ENCODE assay signal across 30 cellular contexts in the genomic region with DNA sequence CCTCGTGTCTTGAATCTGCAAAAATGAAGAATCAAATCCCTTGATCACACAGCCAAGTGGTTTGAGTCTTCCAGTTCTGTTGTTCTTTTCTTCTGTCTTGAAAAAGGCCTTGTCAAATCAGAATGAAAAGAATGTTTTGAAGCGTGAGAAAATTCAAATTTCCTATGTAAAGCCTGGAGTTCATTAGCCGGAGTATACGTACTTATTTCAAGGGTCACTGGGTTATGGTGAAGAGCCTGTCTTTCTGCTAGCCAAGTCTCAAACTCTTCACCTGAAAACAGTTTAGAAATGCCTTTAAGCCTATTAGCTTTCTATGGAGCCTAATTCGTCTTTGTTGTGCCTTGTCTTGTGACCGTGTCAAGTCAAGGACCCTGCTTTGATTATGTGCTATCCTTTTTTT.
DNase-seq lines count a peak whose midpoint lies in the region; ATAC-seq, FAIRE-seq and TF ChIP-seq lines count a peak whose summit lies in the region.
"Had no signal": no experiment of that assay in that cellular context is flagged by ENCODE, and none has a peak within 500 bp of the region (broad histone marks: within the 10 kb centered on the region; RNA-seq: fewer than 3 reads in every experiment).

No MANE protein-coding gene starts in this region.

- TF ChIP-seq POLR2A in A549 (IDR thresholded peaks at IDR 0.05; ENCODE audit: low read length) (no peak), stomach (IDR thresholded peaks at IDR 0.05) (no peak)

- H2BK5ac ChIP-seq in neuronal stem cell (ENCODE audit: low read length) (no peak overlapping the region), mesendoderm (ENCODE audit: low read length) (no peak overlapping the region)

- no peaks in the 10 kb centered on the region for H3K79me2 ChIP-seq in mammary epithelial cell (ENCODE audit: insufficient read depth, low read length)
- H3K79me2 ChIP-seq in mesendoderm (ENCODE audit: control insufficient read depth, insufficient read depth, low read length), result no peaks in the 10 kb centered on the region

- H3K9ac ChIP-seq in neuronal stem cell (ENCODE audit: low read depth, low read length, poor library complexity) (no peak overlapping the region), mammary epithelial cell (ENCODE audit: insufficient read depth, low read length) (no peak overlapping the region), mesendoderm (ENCODE audit: low read length) (no peak overlapping the region)
- H3K9ac ChIP-seq: BLaER1 treated with 17β-estradiol and CSF1 and Interleukin-3, amounts not matched to agents 10 nM and 100 nM; KMS-11 had no signal

- H2BK120ac ChIP-seq in neuronal stem cell (ENCODE audit: low read depth, low read length) (no peak overlapping the region), mesendoderm (ENCODE audit: low read depth, low read length) (no peak overlapping the region)

- in situ Hi-C loops in mammary epithelial cell (cut with MboI; ENCODE audit: low sequenced_read_pairs in 2 of 2), result no loop called here

- no peaks in the 10 kb centered on the region for H3K27me3 ChIP-seq in neuronal stem cell (ENCODE audit: control insufficient read depth in 3 of 3, insufficient read depth in 3 of 3, low read depth in 1 of 3, low read length in 3 of 3)
- H3K27me3 ChIP-seq in stomach, result no peaks in the 10 kb centered on the region
- H3K27me3 ChIP-seq in mammary epithelial cell (ENCODE audit: insufficient read depth, low read length), result no peaks in the 10 kb centered on the region
- no peaks in the 10 kb centered on the region for H3K27me3 ChIP-seq in mesendoderm (ENCODE audit: insufficient read depth, low read length, poor library complexity)
- H3K27me3 ChIP-seq: BLaER1 treated with 17β-estradiol and CSF1 and Interleukin-3, amounts not matched to agents 10 nM and 100 nM; SJCRH30 had no signal

- H3K4me2 ChIP-seq in A549, result no peak overlapping the region
- no peak overlapping the region for H3K4me2 ChIP-seq in neuronal stem cell (ENCODE audit: insufficient read depth, low read length, poor library complexity, severe bottlenecking)
- H3K4me2 ChIP-seq in mammary epithelial cell (ENCODE audit: insufficient read depth, low read depth, low read length), result no peak overlapping the region
- H3K4me2 ChIP-seq in mesendoderm (ENCODE audit: low read length), result no peak overlapping the region
- H3K4me2 ChIP-seq: BLaER1 treated with 17β-estradiol and CSF1 and Interleukin-3, amounts not matched to agents 10 nM and 100 nM; KMS-11; PC-9 had no signal

- peak overlapping the region; percentile 7 for H2AFZ ChIP-seq in neuronal stem cell (ENCODE audit: low read length)
- H2AFZ ChIP-seq in mammary epithelial cell (ENCODE audit: low read depth, low read length), result no peak overlapping the region
- H2AFZ ChIP-seq: PC-9 had no signal

- dilution Hi-C loops in mammary epithelial cell (cut with HindIII; ENCODE audit: low sequenced_read_pairs), result no loop called here

- H3K14ac ChIP-seq in neuronal stem cell (ENCODE audit: low read length), result no peak overlapping the region

- no peaks in the 10 kb centered on the region for H3K9me3 ChIP-seq in A549
- no peaks in the 10 kb centered on the region for H3K9me3 ChIP-seq in neuronal stem cell (replicated peaks in 1 of 2; ENCODE audit: control insufficient read depth in 2 of 2, insufficient read depth in 1 of 2, low read depth in 1 of 2, low read length in 2 of 2)
- no peaks in the 10 kb centered on the region for H3K9me3 ChIP-seq in stomach
- H3K9me3 ChIP-seq in mammary epithelial cell (replicated peaks; ENCODE audit: insufficient read depth, low read length), result no peaks in the 10 kb centered on the region
- H3K9me3 ChIP-seq: BLaER1 treated with 17β-estradiol and CSF1 and Interleukin-3, amounts not matched to agents 10 nM and 100 nM; SJCRH30 had no signal

- 90% methylated on average over 6 of the region's 6 CpGs for WGBS in A549 (ENCODE audit: missing lambda C conversion rate)
- no CpG with 5 or more reads among the region's 6 CpGs for WGBS in neuronal stem cell (ENCODE audit: extremely low coverage in 2 of 2, insufficient read length in 2 of 2, insufficient replicate concordance in 1 of 2), 2 donors
- WGBS in stomach, 5 donors, result 87 to 92% (median 90%) methylated on average over 6 of the region's 6 CpGs
- 83% methylated on average over 6 of the region's 6 CpGs for WGBS in mammary epithelial cell (ENCODE audit: low coverage, missing lambda C conversion rate)
- no CpG with 5 or more reads among the region's 6 CpGs for WGBS in mesendoderm (ENCODE audit: extremely low coverage, insufficient coverage, low lambda C conversion rate)

- H4K5ac ChIP-seq in mesendoderm (ENCODE audit: low read length), result no peak overlapping the region

- H3K4me3 ChIP-seq in A549 (no peak overlapping the region), neuronal stem cell (ENCODE audit: low read length in 2 of 2) (no peak overlapping the region), stomach (no peak overlapping the region), mammary epithelial cell (replicated peaks in 1 of 3; ENCODE audit: insufficient read depth in 1 of 3, low read depth in 2 of 3, low read length in 3 of 3) (no peak overlapping the region), mesendoderm (ENCODE audit: low read length) (no peak overlapping the region)
- H3K4me3 ChIP-seq: BLaER1 treated with 17β-estradiol and CSF1 and Interleukin-3, amounts not matched to agents 10 nM and 100 nM; PC-9; SJCRH30 had no signal

- no peak overlapping the region for H4K8ac ChIP-seq in neuronal stem cell (ENCODE audit: low read depth, low read length)
- no peak overlapping the region for H4K8ac ChIP-seq in mesendoderm (ENCODE audit: low read depth, low read length)

- H3K56ac ChIP-seq in mesendoderm (ENCODE audit: low read length), result no peak overlapping the region

- peak; percentile 39 for FAIRE-seq in A549 (lab: Jason Lieb, UNC)
- FAIRE-seq: GM12891, H1 had no signal

- ATAC-seq in A549, result no peak
- ATAC-seq: Right ventricle myocardium inferior, SK-N-SH treated with all-trans-retinoic acid at 6 μM for 48 hours had no signal

- H4K91ac ChIP-seq in neuronal stem cell (ENCODE audit: low read depth, low read length, poor library complexity), result no peak overlapping the region

- H2AK5ac ChIP-seq in neuronal stem cell (ENCODE audit: low read depth, low read length) (no peak overlapping the region), mesendoderm (ENCODE audit: low read length) (no peak overlapping the region)

- no peak overlapping the region for H2BK12ac ChIP-seq in neuronal stem cell (ENCODE audit: low read length)

- H3K79me1 ChIP-seq in neuronal stem cell (ENCODE audit: low read depth, low read length), result no peaks in the 10 kb centered on the region
- no peaks in the 10 kb centered on the region for H3K79me1 ChIP-seq in mesendoderm (ENCODE audit: low read length)

- peaks cover 12% of the 10 kb centered on the region; the same call in 1 of the 3 replicates for H3K4me1 ChIP-seq in A549
- H3K4me1 ChIP-seq in neuronal stem cell (ENCODE audit: control insufficient read depth in 2 of 2, insufficient read depth in 1 of 2, low read depth in 1 of 2, low read length in 2 of 2), result peaks cover 1 to 4% of the 10 kb centered on the region in 2 donors
- no peaks in the 10 kb centered on the region for H3K4me1 ChIP-seq in stomach
- no peaks in the 10 kb centered on the region for H3K4me1 ChIP-seq in mammary epithelial cell (ENCODE audit: insufficient read depth, low read length)
- H3K4me1 ChIP-seq in mesendoderm (ENCODE audit: control insufficient read depth, low read depth, low read length), result no peaks in the 10 kb centered on the region
- H3K4me1 ChIP-seq: BLaER1 treated with 17β-estradiol and CSF1 and Interleukin-3, amounts not matched to agents 10 nM and 100 nM; SJCRH30 had no signal

- TF ChIP-seq CTCF in A549 (IDR thresholded peaks at IDR 0.05) (no peak), stomach (IDR thresholded peaks at IDR 0.05) (no peak), mammary epithelial cell (conservative IDR thresholded peaks at IDR 0.05 in 1 of 2, IDR thresholded peaks at IDR 0.05 in 1 of 2; ENCODE audit: extremely low read depth in 1 of 2, insufficient read depth in 1 of 2, low read depth in 1 of 2, low read length in 2 of 2) (no peak)

- H3K4ac ChIP-seq in neuronal stem cell (ENCODE audit: low read length), result no peak overlapping the region
- no peak overlapping the region for H3K4ac ChIP-seq in mesendoderm (ENCODE audit: low read depth, low read length)

- no peaks in the 10 kb centered on the region for H3K36me3 ChIP-seq in neuronal stem cell (replicated peaks in 1 of 2; ENCODE audit: control insufficient read depth in 2 of 2, insufficient read depth in 2 of 2, low read length in 2 of 2)
- no peaks in the 10 kb centered on the region for H3K36me3 ChIP-seq in stomach
- H3K36me3 ChIP-seq in mammary epithelial cell (ENCODE audit: insufficient read depth, low read length), result no peaks in the 10 kb centered on the region
- H3K36me3 ChIP-seq in mesendoderm (ENCODE audit: control insufficient read depth, insufficient read depth, low read length), result no peaks in the 10 kb centered on the region
- H3K36me3 ChIP-seq: BLaER1 treated with 17β-estradiol and CSF1 and Interleukin-3, amounts not matched to agents 10 nM and 100 nM; SJCRH30 had no signal

- intact Hi-C loops in stomach (cut with DNase I; ENCODE audit: low total_unique reads) (no loop called here), mammary epithelial cell (cut with micrococcal nuclease) (loop anchor here (10.0 kb wide), 1 partner anchor 188 kb away; a partner anchor contains a TSS)

- H3K23ac ChIP-seq in neuronal stem cell (ENCODE audit: low read depth, low read length, poor library complexity) (no peak overlapping the region), mesendoderm (ENCODE audit: low read length) (no peak overlapping the region)

- no peaks in the 10 kb centered on the region for H4K20me1 ChIP-seq in mammary epithelial cell (ENCODE audit: insufficient read depth, low read length)
- H4K20me1 ChIP-seq: BLaER1 treated with 17β-estradiol and CSF1 and Interleukin-3, amounts not matched to agents 10 nM and 100 nM had no signal

- CTCF ChIA-PET in A549 (lab: Yijun Ruan, JAX) (interaction anchor here (0.6 kb wide), 1 partner anchor 170 kb away, joined by 3 read pairs; no protein-coding TSS in a partner anchor), mammary epithelial cell (lab: Charles Lee; ENCODE audit: low non-redundant PET) (no interaction called here)

- no TSS peak for BruUV-seq in mammary epithelial cell (replicated peaks; lab: Mats Ljungman, UMichigan)

- TF ChIP-seq EP300 in A549 (IDR thresholded peaks at IDR 0.05) (no peak), stomach (IDR thresholded peaks at IDR 0.05) (no peak)

- no peak for TF ChIP-seq RAD21 in A549 (conservative IDR thresholded peaks at IDR 0.05 in 1 of 2, IDR thresholded peaks at IDR 0.05 in 1 of 2)

- H3K27ac ChIP-seq in A549, result no peak overlapping the region
- H3K27ac ChIP-seq in neuronal stem cell (replicated peaks; ENCODE audit: low read length), result peak overlapping the region; percentile 88
- H3K27ac ChIP-seq in stomach, result no peak overlapping the region
- no peak overlapping the region for H3K27ac ChIP-seq in mammary epithelial cell (ENCODE audit: insufficient read depth, low read depth, low read length)
- no peak overlapping the region for H3K27ac ChIP-seq in mesendoderm (ENCODE audit: low read depth, low read length)
- H3K27ac ChIP-seq: BLaER1 treated with 17β-estradiol and CSF1 and Interleukin-3, amounts not matched to agents 10 nM and 100 nM; KMS-11; PC-9; SJCRH30 had no signal

- H3K18ac ChIP-seq in neuronal stem cell (ENCODE audit: low read length) (no peak overlapping the region), mesendoderm (ENCODE audit: low read length) (no peak overlapping the region)

- DNase-seq in A549 (ENCODE audit: low read depth in 1 of 2, low spot score in 1 of 2) (no peak), NCI-H69 (lab: John Stamatoyannopoulos, UW) (peak; percentile 17), left kidney (ENCODE audit: low read depth, low spot score) (peak; percentile 31), neuronal stem cell (ENCODE audit: low spot score) (peak; percentile 76), stomach (no peak), mammary epithelial cell (no peak), mesendoderm (no peak)
- no peak for DNase-seq in activated CD4-positive, CD25-positive, alpha-beta regulatory T cell (lab: John Stamatoyannopoulos, UW)
- DNase-seq: AML-193; CD4-positive, alpha-beta memory T cell; COR-L47; GDM1; HCEC 1CT; MM.1S; NCI-H1417 treated with DMSO at 0.1 percent for 48 hours; NCI-H1694 treated with DMSO at 0.1 percent for 48 hours; NCI-H2081; NCI-H2171; NCI-H345; NCI-H510A treated with DMSO at 0.1 percent for 48 hours; NCI-H748 treated with DMSO at 0.1 percent for 48 hours; NK-92 treated with Interleukin-12 subunit alpha and Interleukin-12 subunit beta, amount 100 ng/mL, for 24 hours; PC-9; SJCRH30 had no signal

- POLR2A ChIA-PET in A549 (lab: Yijun Ruan, JAX), result no interaction called here

- H2BK15ac ChIP-seq in neuronal stem cell (ENCODE audit: low read length), result no peak overlapping the region
- no peak overlapping the region for H2BK15ac ChIP-seq in mesendoderm (replicated peaks; ENCODE audit: low read depth)

Comparison
In these comparisons a context has a peak if more than half of its experiments do, and no peak if none do; other contexts are left out.
1. DNase-seq: peak in NCI-H69 (single experiment), left kidney (single experiment) and neuronal stem cell (single experiment); none in A549 (0 of 2), activated CD4-positive, CD25-positive, alpha-beta regulatory T cell (0 of 4), stomach (single experiment), mammary epithelial cell (single experiment) and mesendoderm (single experiment).